Comparison of ENCODE assay signal across 24 cellular contexts in the genomic region with DNA sequence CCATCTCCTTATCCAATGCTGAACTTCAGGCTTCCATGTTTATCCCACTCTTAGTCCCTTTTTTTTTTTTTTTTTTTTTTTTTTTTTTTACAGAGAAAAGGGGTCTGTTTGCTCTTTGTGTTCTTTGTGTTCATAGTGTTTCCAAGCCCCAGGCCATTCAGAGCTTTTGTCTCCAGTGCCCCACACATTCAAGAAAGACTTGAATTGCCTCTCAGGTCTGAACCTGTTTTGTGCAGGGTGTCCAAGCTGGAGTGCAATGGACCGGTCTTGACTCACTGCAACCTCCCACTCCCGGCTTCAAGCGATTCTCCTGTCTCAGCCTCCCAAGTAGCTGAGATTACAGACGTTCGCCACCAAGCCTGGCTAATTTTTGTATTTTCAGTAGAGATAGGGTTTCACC.
"Had no signal": no experiment of that assay in that cellular context is flagged by ENCODE, and none has a peak within 500 bp of the region (broad histone marks: within the 10 kb centered on the region; RNA-seq: fewer than 3 reads in every experiment).

No MANE protein-coding gene starts in this region.

- H3K27ac ChIP-seq: lower lobe of right lung, sigmoid colon, tibial artery had no signal

- DNase-seq: activated CD4-positive, alpha-beta memory T cell treated with anti-CD3 and anti-CD28 coated beads, Interleukin-2, amount 10 ng/mL, durations not matched to agents 7 days and 5 days; activated CD4-positive, alpha-beta T cell treated with anti-CD3 and anti-CD28 coated beads for 48 hours; activated effector memory CD4-positive, alpha-beta T cell treated with Interleukin-2 at 50 U/mL for 16 hours; activated naive CD4-positive, alpha-beta T cell treated with anti-CD3 and anti-CD28 coated beads, Interleukin-2, amount 50 U/mL, for 16 hours; activated naive CD8-positive, alpha-beta T cell treated with anti-CD3 and anti-CD28 coated beads, Interleukin-2, amount 50 U/mL, for 24 hours; activated T-cell treated with anti-CD3 and anti-CD28 coated beads, Interleukin-2, amount 50 U/mL, for 72 hours; effector CD4-positive, alpha-beta T cell; erythroblast; foreskin fibroblast; heart right ventricle; left colon; lower lobe of right lung; naive thymus-derived CD8-positive, alpha-beta T cell; retina; sigmoid colon; stimulated activated CD4-positive, alpha-beta T cell treated with anti-CD3 and anti-CD28 coated beads, Interleukin-2, amount 100 ng/mL, for 48 hours; substantia nigra; T-helper 17 cell; tibial artery had no signal

- FAIRE-seq: endometrium, keratinocyte had no signal

- H3K36me3 ChIP-seq: heart right ventricle, lower lobe of right lung, sigmoid colon, tibial artery had no signal

- ATAC-seq: activated naive CD8-positive, alpha-beta T cell treated with anti-CD3 and anti-CD28 coated beads, Interleukin-2, amount 50 U/mL, for 24 hours; activated T-cell treated with anti-CD3 and anti-CD28 coated beads, Interleukin-2, amount 50 U/mL, for 72 hours; heart right ventricle; left colon; lower lobe of right lung; naive thymus-derived CD8-positive, alpha-beta T cell; T-helper 17 cell had no signal

- H3K27me3 ChIP-seq: heart right ventricle, sigmoid colon, tibial artery had no signal

- H3K27ac Mint-ChIP-seq: activated CD4-positive, alpha-beta memory T cell treated with anti-CD3 and anti-CD28 coated beads, Interleukin-2, amount 10 ng/mL, durations not matched to agents 7 days and 5 days; activated T-cell treated with anti-CD3 and anti-CD28 coated beads, Interleukin-2, amount 50 U/mL, for 72 hours; progenitor cell of endocrine pancreas; stimulated activated naive CD8-positive, alpha-beta T cell treated with anti-CD3 and anti-CD28 coated beads, Interleukin-15, Interleukin-2, amounts not matched to agents 100 ng/mL and 50 ng/mL, for 24 hours had no signal

- H3K9me3 Mint-ChIP-seq: activated CD4-positive, alpha-beta memory T cell treated with anti-CD3 and anti-CD28 coated beads, Interleukin-2, amount 10 ng/mL, durations not matched to agents 7 days and 5 days; activated naive CD8-positive, alpha-beta T cell treated with anti-CD3 and anti-CD28 coated beads, Interleukin-2, amount 50 U/mL, for 24 hours; naive thymus-derived CD8-positive, alpha-beta T cell had no signal

- H3K9me3 ChIP-seq: heart right ventricle, lower lobe of right lung, sigmoid colon, tibial artery had no signal

- H3K4me2 ChIP-seq: smooth muscle cell had no signal

- H3K27me3 Mint-ChIP-seq: activated CD4-positive, alpha-beta memory T cell treated with anti-CD3 and anti-CD28 coated beads, Interleukin-2, amount 10 ng/mL, durations not matched to agents 7 days and 5 days; activated naive CD8-positive, alpha-beta T cell treated with anti-CD3 and anti-CD28 coated beads, Interleukin-2, amount 50 U/mL, for 24 hours; stimulated activated naive CD8-positive, alpha-beta T cell treated with anti-CD3 and anti-CD28 coated beads, Interleukin-15, Interleukin-2, amounts not matched to agents 100 ng/mL and 50 ng/mL, for 24 hours; T-helper 17 cell had no signal

- H3K4me3 Mint-ChIP-seq: activated CD4-positive, alpha-beta memory T cell treated with anti-CD3 and anti-CD28 coated beads, Interleukin-2, amount 10 ng/mL, durations not matched to agents 7 days and 5 days; activated naive CD8-positive, alpha-beta T cell treated with anti-CD3 and anti-CD28 coated beads, Interleukin-2, amount 50 U/mL, for 24 hours; activated T-cell treated with anti-CD3 and anti-CD28 coated beads, Interleukin-2, amount 50 U/mL, for 72 hours; naive thymus-derived CD8-positive, alpha-beta T cell; stimulated activated naive CD8-positive, alpha-beta T cell treated with anti-CD3 and anti-CD28 coated beads, Interleukin-15, Interleukin-2, amounts not matched to agents 100 ng/mL and 50 ng/mL, for 24 hours; T-helper 17 cell had no signal

- H3K4me3 ChIP-seq: heart right ventricle, lower lobe of right lung, sigmoid colon, smooth muscle cell, tibial artery had no signal
